In the genomic region with DNA sequence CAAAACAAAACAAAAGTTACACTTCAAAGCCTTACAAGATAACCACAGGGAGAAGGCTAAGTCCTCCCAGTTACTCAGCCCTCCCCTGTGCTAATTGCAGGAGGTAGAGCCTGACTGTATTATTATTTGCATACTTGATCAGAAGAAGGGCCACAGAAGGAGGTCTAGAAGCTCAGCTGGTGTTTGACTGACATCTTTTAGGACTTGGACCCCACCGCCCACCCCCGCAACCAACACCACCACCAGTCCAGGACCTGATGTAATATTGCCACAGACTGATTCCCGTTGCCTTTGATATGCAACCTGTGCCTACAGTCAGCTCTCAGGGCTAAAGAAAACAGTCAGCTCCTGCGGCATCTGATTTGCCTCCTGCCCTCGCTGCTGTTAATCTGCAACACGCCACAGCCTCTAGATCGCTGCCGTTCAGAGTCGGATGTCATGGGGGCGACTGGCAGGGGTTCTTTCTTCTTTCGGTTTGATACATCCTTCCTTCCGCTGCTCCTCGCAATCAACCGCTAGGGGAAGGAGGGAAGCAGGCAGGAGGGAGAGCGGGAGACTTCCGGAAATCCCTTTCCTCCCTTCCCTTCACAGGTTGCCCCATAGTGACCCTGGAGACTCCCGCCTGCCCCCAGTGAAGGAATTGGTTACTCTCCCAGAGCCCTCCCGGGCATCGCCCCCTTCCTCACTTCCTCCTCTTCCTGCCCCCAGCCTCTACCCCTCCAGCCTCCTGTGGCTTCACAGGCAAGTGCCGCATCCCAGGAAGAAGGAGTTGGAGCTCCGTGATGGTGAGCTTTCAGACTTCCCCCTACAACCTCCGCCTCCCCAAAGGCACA, we compare ENCODE assay signal across 8 cellular contexts.
DNase-seq lines count a peak whose midpoint lies in the region; ATAC-seq, FAIRE-seq and TF ChIP-seq lines count a peak whose summit lies in the region.

No MANE protein-coding gene starts in this region.

- ATAC-seq in GM18511 (IDR thresholded peaks at IDR 0.05; ENCODE audit: unreplicated experiment) (peak; percentile 83), HG02885 (IDR thresholded peaks at IDR 0.05; ENCODE audit: poor library complexity, unreplicated experiment) (peak; percentile 75), sciatic nerve (peak; percentile 78)

- peak; percentile 32 for TF ChIP-seq CTCF in astrocyte (IDR thresholded peaks at IDR 0.05; ENCODE audit: insufficient read depth, low read depth, low read length)

- intact Hi-C loops in sciatic nerve (cut with DNase I): no loop called here

- no peaks in the 10 kb centered on the region for H4K20me1 ChIP-seq in astrocyte (ENCODE audit: insufficient read depth, low read length)

- no peaks in the 10 kb centered on the region for H3K4me1 Mint-ChIP-seq in astrocyte (ENCODE audit: low read depth, unreplicated experiment)

- H3K27me3 Mint-ChIP-seq in astrocyte (ENCODE audit: low read depth, unreplicated experiment): peaks cover 11% of the 10 kb centered on the region

- H3K4me3 Mint-ChIP-seq in astrocyte (ENCODE audit: unreplicated experiment): peak overlapping the region; percentile 81

- no peaks in the 10 kb centered on the region for H3K9me3 ChIP-seq in astrocyte (ENCODE audit: insufficient read depth, low read depth, low read length)
- H3K9me3 ChIP-seq in iPS DF 6.9 (ENCODE audit: control insufficient read depth, insufficient read depth, low read length): no peaks in the 10 kb centered on the region

- peak overlapping the region; percentile 97 for H3K4me2 ChIP-seq in astrocyte (ENCODE audit: low read length)

- no peaks in the 10 kb centered on the region for H3K9me3 Mint-ChIP-seq in astrocyte (ENCODE audit: unreplicated experiment)

- no peaks in the 10 kb centered on the region for H3K27me3 ChIP-seq in astrocyte (ENCODE audit: insufficient read depth, low read length)
- H3K27me3 ChIP-seq in iPS DF 6.9 (ENCODE audit: control insufficient read depth, insufficient read depth, low read length): no peaks in the 10 kb centered on the region

- no peaks in the 10 kb centered on the region for H3K79me2 ChIP-seq in astrocyte (ENCODE audit: insufficient read depth, low read length)

- no CpG with 5 or more reads among the region's 22 CpGs for WGBS in iPS DF 6.9 (ENCODE audit: insufficient coverage, insufficient read length)

- no peaks in the 10 kb centered on the region for H3K36me3 ChIP-seq in astrocyte (ENCODE audit: insufficient read depth, low read length)
- no peaks in the 10 kb centered on the region for H3K36me3 ChIP-seq in iPS DF 6.9 (ENCODE audit: control insufficient read depth, insufficient read depth, low read length)

- H3K36me3 Mint-ChIP-seq in astrocyte (ENCODE audit: low read depth, unreplicated experiment): no peaks in the 10 kb centered on the region

- H3K4me3 ChIP-seq in astrocyte (ENCODE audit: insufficient read depth, low read depth, low read length): peak overlapping the region; percentile 70
- peak overlapping the region; percentile 8; the same call in 1 of the 2 replicates for H3K4me3 ChIP-seq in iPS DF 6.9 (ENCODE audit: low read length)

- H3K27ac ChIP-seq in astrocyte (ENCODE audit: low read depth, low read length): no peak overlapping the region
- no peak overlapping the region for H3K27ac ChIP-seq in iPS DF 6.9 (ENCODE audit: low read length)

- DNase-seq in AG08395 (ENCODE audit: low spot score) (peak; percentile 75), NCI-H460 (ENCODE audit: extremely low read depth, low read depth) (peak; percentile 67), astrocyte (ENCODE audit: low read depth) (peak; percentile 59), iPS DF 6.9 (ENCODE audit: low read depth, low spot score) (peak; percentile 64), sciatic nerve (ENCODE audit: low spot score) (peak; percentile 59), OCI-M2 (lab: John Stamatoyannopoulos, UW; ENCODE audit: unreplicated experiment) (no peak)

- H3K27ac Mint-ChIP-seq in astrocyte (ENCODE audit: unreplicated experiment): peak overlapping the region; percentile 90

- FAIRE-seq in astrocyte (lab: Jason Lieb, UNC): no peak

- peaks cover 4% of the 10 kb centered on the region for H3K4me1 ChIP-seq in astrocyte (ENCODE audit: insufficient read depth, low read length)
- no peaks in the 10 kb centered on the region; the same call in 1 of the 2 replicates for H3K4me1 ChIP-seq in iPS DF 6.9 (ENCODE audit: control insufficient read depth, insufficient read depth, low read length)

- peak overlapping the region; percentile 73 for H3K9ac ChIP-seq in astrocyte (ENCODE audit: low read length)

- peak overlapping the region; percentile 81 for H2AFZ ChIP-seq in astrocyte (ENCODE audit: low read depth, low read length)
